In genomic region chr20:2690718-2691117, GRCh38 we compare ENCODE assay signal across 22 cellular contexts. TPM values are rescaled to one million over a fixed set of nuclear protein-coding genes. Genes with fewer than 3 reads are reported as not detected.
DNase-seq lines count a peak whose midpoint lies in the region; ATAC-seq and TF ChIP-seq lines count a peak whose summit lies in the region.
"Had no signal": no experiment of that assay in that cellular context is flagged by ENCODE, and none has a peak within 500 bp of the region (broad histone marks: within the 10 kb centered on the region; RNA-seq: fewer than 3 reads in every experiment).

No MANE protein-coding gene starts in this region.

- H3K4me1 Mint-ChIP-seq in activated CD4-positive, alpha-beta T cell treated with anti-CD3 and anti-CD28 coated beads, Interleukin-2, amount 10 ng/mL, durations not matched to agents 7 days and 5 days: peaks cover 22% of the 10 kb centered on the region
- H3K4me1 Mint-ChIP-seq in chondrocyte (ENCODE audit: low read depth) (peaks cover 9% of the 10 kb centered on the region), neural progenitor cell (peaks cover 27% of the 10 kb centered on the region)

- no peaks in the 10 kb centered on the region for H3K36me3 Mint-ChIP-seq in activated CD4-positive, alpha-beta T cell treated with anti-CD3 and anti-CD28 coated beads, Interleukin-2, amount 10 ng/mL, durations not matched to agents 7 days and 5 days (ENCODE audit: low read depth)
- H3K36me3 Mint-ChIP-seq in chondrocyte (ENCODE audit: low read depth) (no peaks in the 10 kb centered on the region), neural progenitor cell (peaks cover 4% of the 10 kb centered on the region)

- POLR2A ChIA-PET in activated CD4-positive, alpha-beta T cell treated with anti-CD3 and anti-CD28 coated beads, Interleukin-2, amount 10 ng/mL, durations not matched to agents 7 days and 5 days (lab: Charles Lee): no interaction called here

- H3K4me2 ChIP-seq in neural progenitor cell: no peak overlapping the region

- TF ChIP-seq CTCF in chondrocyte (IDR thresholded peaks at IDR 0.05) (no peak), neural progenitor cell (IDR thresholded peaks at IDR 0.05) (no peak)

- H2AFZ ChIP-seq in neural progenitor cell (replicated peaks): no peak overlapping the region

- no peaks in the 10 kb centered on the region for H3K36me3 ChIP-seq in neural progenitor cell
- H3K36me3 ChIP-seq: gastroesophageal sphincter, pancreas, upper lobe of left lung had no signal

- peaks cover 17% of the 10 kb centered on the region for H3F3A ChIP-seq in neural progenitor cell (ENCODE audit: low read depth)

- no peaks in the 10 kb centered on the region for H3K9me3 Mint-ChIP-seq in activated CD4-positive, alpha-beta T cell treated with anti-CD3 and anti-CD28 coated beads, Interleukin-2, amount 10 ng/mL, durations not matched to agents 7 days and 5 days
- H3K9me3 Mint-ChIP-seq in chondrocyte (ENCODE audit: low read depth): no peaks in the 10 kb centered on the region
- H3K9me3 Mint-ChIP-seq in neural progenitor cell: peaks cover 3% of the 10 kb centered on the region
- H3K9me3 Mint-ChIP-seq: stimulated activated naive CD8-positive, alpha-beta T cell treated with anti-CD3 and anti-CD28 coated beads, Interleukin-15, Interleukin-2, amounts not matched to agents 100 ng/mL and 50 ng/mL, for 24 hours had no signal

- peaks cover 98% of the 10 kb centered on the region for H3K27me3 ChIP-seq in neural progenitor cell
- H3K27me3 ChIP-seq: pancreas had no signal

- peak overlapping the region; percentile 72 for H3K4me3 Mint-ChIP-seq in activated CD4-positive, alpha-beta T cell treated with anti-CD3 and anti-CD28 coated beads, Interleukin-2, amount 10 ng/mL, durations not matched to agents 7 days and 5 days
- no peak overlapping the region for H3K4me3 Mint-ChIP-seq in chondrocyte (ENCODE audit: unreplicated experiment)
- H3K4me3 Mint-ChIP-seq in neural progenitor cell: peak overlapping the region; percentile 96

- H3K4me3 ChIP-seq in neural progenitor cell: no peak overlapping the region
- H3K4me3 ChIP-seq: gastroesophageal sphincter, mucosa of descending colon, pancreas, upper lobe of left lung had no signal

- no peaks in the 10 kb centered on the region for H3K9me3 ChIP-seq in neural progenitor cell (ENCODE audit: low read depth)
- H3K9me3 ChIP-seq: gastroesophageal sphincter, mucosa of descending colon, pancreas, upper lobe of left lung had no signal

- H3K27ac ChIP-seq in neural progenitor cell: no peak overlapping the region
- H3K27ac ChIP-seq: pancreas had no signal

- peaks cover 40% of the 10 kb centered on the region for H4K20me1 ChIP-seq in neural progenitor cell (ENCODE audit: low read depth)

- DNase-seq in activated CD4-positive, alpha-beta T cell treated with anti-CD3 and anti-CD28 coated beads, Interleukin-2, amount 10 ng/mL, durations not matched to agents 7 days and 5 days: no peak
- no peak for DNase-seq in activated CD4-positive, alpha-beta T cell treated with anti-CD3 and anti-CD28 coated beads for 1 hour
- DNase-seq in DMS79 treated with DMSO at 0.1 percent for 48 hours (lab: John Stamatoyannopoulos, UW): peak; percentile 77
- DNase-seq in chondrocyte (ENCODE audit: low spot score): peak; percentile 75
- no peak for DNase-seq in neural progenitor cell (ENCODE audit: low spot score)
- DNase-seq: activated CD4-positive, alpha-beta T cell treated with anti-CD3 and anti-CD28 coated beads for 4 hours; amniotic stem cell; IMR-90; MM.1S; NCI-H1694 treated with DMSO at 0.1 percent for 48 hours; NCI-H510A; OCI-M1; pancreas; SHP77; upper lobe of left lung had no signal

- H3K4me1 ChIP-seq in neural progenitor cell: peaks cover 6% of the 10 kb centered on the region
- H3K4me1 ChIP-seq: pancreas had no signal

- H3K27me3 Mint-ChIP-seq in activated CD4-positive, alpha-beta T cell treated with anti-CD3 and anti-CD28 coated beads, Interleukin-2, amount 10 ng/mL, durations not matched to agents 7 days and 5 days: peaks cover 51% of the 10 kb centered on the region
- H3K27me3 Mint-ChIP-seq in chondrocyte (ENCODE audit: low read depth): peaks cover 37% of the 10 kb centered on the region
- H3K27me3 Mint-ChIP-seq in neural progenitor cell (ENCODE audit: insufficient read depth, low read depth): peaks cover 52% of the 10 kb centered on the region

- ATAC-seq in GM21528 (IDR thresholded peaks at IDR 0.05; ENCODE audit: low FRiP score, unreplicated experiment) (no peak), GM21717 (IDR thresholded peaks at IDR 0.05; ENCODE audit: unreplicated experiment) (no peak), GM18511 (IDR thresholded peaks at IDR 0.05; ENCODE audit: unreplicated experiment) (no peak)
- ATAC-seq: gastroesophageal sphincter, mucosa of descending colon, pancreas, sciatic nerve had no signal

- CTCF ChIA-PET in activated CD4-positive, alpha-beta T cell treated with anti-CD3 and anti-CD28 coated beads, Interleukin-2, amount 10 ng/mL, durations not matched to agents 7 days and 5 days (lab: Charles Lee): interaction anchor here (1.0 kb wide), 1 partner anchor 61 kb away, joined by 3 read pairs; no protein-coding TSS in a partner anchor

- H3K9ac ChIP-seq in neural progenitor cell: no peak overlapping the region

- no peak overlapping the region for H3K27ac Mint-ChIP-seq in activated CD4-positive, alpha-beta T cell treated with anti-CD3 and anti-CD28 coated beads, Interleukin-2, amount 10 ng/mL, durations not matched to agents 7 days and 5 days
- H3K27ac Mint-ChIP-seq in chondrocyte (ENCODE audit: unreplicated experiment): no peak overlapping the region
- H3K27ac Mint-ChIP-seq in neural progenitor cell: no peak overlapping the region

- H3K79me2 ChIP-seq in neural progenitor cell (ENCODE audit: low read depth): no peaks in the 10 kb centered on the region

RNA-seq across cellular contexts. Expression of gene EBF4, which starts 1.9 kb away (rescaled TPM):
- total RNA-seq in activated CD4-positive, alpha-beta T cell treated with anti-CD3 and anti-CD28 coated beads, Interleukin-2, amount 10 ng/mL, durations not matched to agents 7 days and 5 days: under 1 TPM; 0.27 to 0.64 TPM
- total RNA-seq in chondrocyte (8.0 to 15.2 TPM (median 11.4 TPM) in 3 replicates), neural progenitor cell (ENCODE audit: low replicate concordance) (1.9 and 2.5 TPM in 2 replicates)

RNA-seq across cellular contexts. Expression of gene IDH3B, which starts 26.7 kb away (rescaled TPM):
- 100 to 1,000 TPM; 100 to 103 TPM for total RNA-seq in activated CD4-positive, alpha-beta T cell treated with anti-CD3 and anti-CD28 coated beads, Interleukin-2, amount 10 ng/mL, durations not matched to agents 7 days and 5 days
- total RNA-seq in chondrocyte (56.5 to 65.9 TPM (median 57.1 TPM) in 3 replicates), neural progenitor cell (ENCODE audit: low replicate concordance) (94.3 and 111 TPM in 2 replicates)

RNA-seq across cellular contexts. Expression of gene NOP56, which starts 38.3 kb away (rescaled TPM):
- total RNA-seq in activated CD4-positive, alpha-beta T cell treated with anti-CD3 and anti-CD28 coated beads, Interleukin-2, amount 10 ng/mL, durations not matched to agents 7 days and 5 days: 100 to 1,000 TPM; 382 to 387 TPM
- total RNA-seq in chondrocyte: 103 to 166 TPM (median 118 TPM) in 3 replicates
- 246 and 288 TPM in 2 replicates for total RNA-seq in neural progenitor cell (ENCODE audit: low replicate concordance)

Comparison
In these comparisons a context has a peak if more than half of its experiments do, and no peak if none do; other contexts are left out.
1. DNase-seq: peak in DMS79 treated with DMSO at 0.1 percent for 48 hours (single experiment) and chondrocyte (single experiment); none in activated CD4-positive, alpha-beta T cell treated with anti-CD3 and anti-CD28 coated beads, Interleukin-2, amount 10 ng/mL, durations not matched to agents 7 days and 5 days (single experiment), activated CD4-positive, alpha-beta T cell treated with anti-CD3 and anti-CD28 coated beads for 1 hour (single experiment) and neural progenitor cell (single experiment).